19 cellular contexts compared by ENCODE assay signal in genomic region chr4:139860435-139861024, GRCh38.
"Had no signal": no experiment of that assay in that cellular context is flagged by ENCODE, and none has a peak within 500 bp of the region (broad histone marks: within the 10 kb centered on the region; RNA-seq: fewer than 3 reads in every experiment).

No MANE protein-coding gene starts in this region.

- DNase-seq: activated CD4-positive, alpha-beta T cell treated with anti-CD3 and anti-CD28 coated beads, Interleukin-2, amount 10 ng/mL, durations not matched to agents 7 days and 5 days; activated CD4-positive, CD25-positive, alpha-beta regulatory T cell treated with anti-CD3 and anti-CD28 coated beads, Interleukin-2, amount 50 U/mL, for 72 hours; activated CD8-positive, alpha-beta T cell treated with anti-CD3 and anti-CD28 coated beads for 36 hours; activated gamma-delta T cell; activated naive CD4-positive, alpha-beta T cell treated with anti-CD3 and anti-CD28 coated beads, Interleukin-2, amount 50 U/mL, for 16 hours; activated naive CD8-positive, alpha-beta T cell treated with anti-CD3 and anti-CD28 coated beads, Interleukin-2, amount 50 U/mL, for 24 hours; amygdala; central memory CD4-positive, alpha-beta T cell; left cardiac atrium; left ventricle myocardium superior; mucosa of descending colon; occipital lobe; stimulated activated naive CD4-positive, alpha-beta T cell treated with Interleukin-2 at 50 U/mL for 16 hours; SW 1271; T-helper 9 cell; trophoblast cell had no signal

- ATAC-seq: activated CD8-positive, alpha-beta T cell treated with anti-CD3 and anti-CD28 coated beads for 36 hours; activated naive CD8-positive, alpha-beta T cell treated with anti-CD3 and anti-CD28 coated beads, Interleukin-2, amount 50 U/mL, for 24 hours; gastroesophageal sphincter; left cardiac atrium; mucosa of descending colon had no signal

- H3K9me3 Mint-ChIP-seq: activated CD4-positive, alpha-beta T cell treated with anti-CD3 and anti-CD28 coated beads, Interleukin-2, amount 10 ng/mL, durations not matched to agents 7 days and 5 days; activated CD8-positive, alpha-beta T cell treated with anti-CD3 and anti-CD28 coated beads for 36 hours; activated naive CD8-positive, alpha-beta T cell treated with anti-CD3 and anti-CD28 coated beads, Interleukin-2, amount 50 U/mL, for 24 hours; activated T-helper 1 cell treated with anti-CD3 and anti-CD28 coated beads, Interleukin-12 subunit alpha, Interleukin-12 subunit beta, Interleukin-2, Interleukin-4 antibody, amounts not matched to agents 30 ng/mL and 10 ng/mL and 1 ng/mL, durations not matched to agents 14 hours and 24 hours and 36 hours; T-helper 1 cell treated with Interleukin-12 subunit alpha and Interleukin-12 subunit beta and Interleukin-4 antibody, amounts not matched to agents 30 μg/mL and 1 μg/mL, for 36 hours had no signal

- H3K27ac Mint-ChIP-seq: activated CD4-positive, alpha-beta T cell treated with anti-CD3 and anti-CD28 coated beads, Interleukin-2, amount 10 ng/mL, durations not matched to agents 7 days and 5 days; activated CD8-positive, alpha-beta T cell treated with anti-CD3 and anti-CD28 coated beads for 36 hours; activated naive CD8-positive, alpha-beta T cell treated with anti-CD3 and anti-CD28 coated beads, Interleukin-2, amount 50 U/mL, for 24 hours; activated T-helper 1 cell treated with anti-CD3 and anti-CD28 coated beads, Interleukin-12 subunit alpha, Interleukin-12 subunit beta, Interleukin-2, Interleukin-4 antibody, amounts not matched to agents 30 ng/mL and 10 ng/mL and 1 ng/mL, durations not matched to agents 14 hours and 24 hours and 36 hours; T-helper 1 cell treated with Interleukin-12 subunit alpha and Interleukin-12 subunit beta and Interleukin-4 antibody, amounts not matched to agents 30 μg/mL and 1 μg/mL, for 36 hours had no signal

- H3K4me3 Mint-ChIP-seq: activated CD4-positive, alpha-beta T cell treated with anti-CD3 and anti-CD28 coated beads, Interleukin-2, amount 10 ng/mL, durations not matched to agents 7 days and 5 days; activated CD8-positive, alpha-beta T cell treated with anti-CD3 and anti-CD28 coated beads for 36 hours; activated naive CD8-positive, alpha-beta T cell treated with anti-CD3 and anti-CD28 coated beads, Interleukin-2, amount 50 U/mL, for 24 hours; activated T-helper 1 cell treated with anti-CD3 and anti-CD28 coated beads, Interleukin-12 subunit alpha, Interleukin-12 subunit beta, Interleukin-2, Interleukin-4 antibody, amounts not matched to agents 30 ng/mL and 10 ng/mL and 1 ng/mL, durations not matched to agents 14 hours and 24 hours and 36 hours; T-helper 1 cell treated with Interleukin-12 subunit alpha and Interleukin-12 subunit beta and Interleukin-4 antibody, amounts not matched to agents 30 μg/mL and 1 μg/mL, for 36 hours had no signal
